25 cellular contexts compared by ENCODE assay signal in genomic region chr9:78245401-78245800, GRCh38. TPM values are rescaled to one million over a fixed set of nuclear protein-coding genes. Genes with fewer than 3 reads are reported as not detected.
A peak's percentile ranks its signal among the peaks of the same experiment; 100 is the strongest.
DNase-seq lines count a peak whose midpoint lies in the region; ATAC-seq, FAIRE-seq and TF ChIP-seq lines count a peak whose summit lies in the region.
"Had no signal": no experiment of that assay in that cellular context is flagged by ENCODE, and none has a peak within 500 bp of the region (broad histone marks: within the 10 kb centered on the region; RNA-seq: fewer than 3 reads in every experiment).

No MANE protein-coding gene starts in this region.

- no peak overlapping the region for H3K4me3 ChIP-seq in Loucy (ENCODE audit: low read length, poor library complexity, severe bottlenecking)
- H3K4me3 ChIP-seq: A549; BLaER1 treated with 17β-estradiol and CSF1 and Interleukin-3, amounts not matched to agents 10 nM and 100 nM had no signal

- peaks cover 21% of the 10 kb centered on the region for H3K79me2 ChIP-seq in Loucy (ENCODE audit: insufficient read depth, low read length)

- H3K36me3 ChIP-seq in Loucy (ENCODE audit: insufficient read depth, low read length) = peaks cover 51% of the 10 kb centered on the region

- H3K4me3 Mint-ChIP-seq in immature natural killer cell = no peak overlapping the region
- H3K4me3 Mint-ChIP-seq in stimulated activated memory B cell treated with anti-CD40 and anti-IgM and Interleukin-4, amounts not matched to agents 10 μg/mL and 1 μg/mL and 100 μg/mL, for 72 hours = no peak overlapping the region
- H3K4me3 Mint-ChIP-seq: CD14-positive monocyte; CD4-positive, alpha-beta T cell; CD8-positive, alpha-beta memory T cell had no signal

- no peaks in the 10 kb centered on the region for H3K9me3 Mint-ChIP-seq in immature natural killer cell
- H3K9me3 Mint-ChIP-seq in stimulated activated memory B cell treated with anti-CD40 and anti-IgM and Interleukin-4, amounts not matched to agents 10 μg/mL and 1 μg/mL and 100 μg/mL, for 72 hours = no peaks in the 10 kb centered on the region
- H3K9me3 Mint-ChIP-seq: CD14-positive monocyte; CD4-positive, alpha-beta T cell; CD8-positive, alpha-beta memory T cell had no signal

- no peak overlapping the region for H2AFZ ChIP-seq in Loucy (ENCODE audit: low read length)

- no peak for DNase-seq in immature natural killer cell
- DNase-seq: 8988T; ACHN; AML-193; BE2C; CD4-positive, alpha-beta T cell; CD8-positive, alpha-beta memory T cell; DMS 273 treated with DMSO at 0.1 percent for 48 hours; DMS79; EL; GF-D8; GOT3; H7; HCEC 1CT had no signal

- H3K4me1 Mint-ChIP-seq in immature natural killer cell = peaks cover 55 to 85% of the 10 kb centered on the region in 2 donors
- no peaks in the 10 kb centered on the region for H3K4me1 Mint-ChIP-seq in stimulated activated memory B cell treated with anti-CD40 and anti-IgM and Interleukin-4, amounts not matched to agents 10 μg/mL and 1 μg/mL and 100 μg/mL, for 72 hours

- ATAC-seq in HG02588 (IDR thresholded peaks at IDR 0.05; ENCODE audit: unreplicated experiment) (no peak), GM18907 (IDR thresholded peaks at IDR 0.05; ENCODE audit: unreplicated experiment) (no peak)
- no peak for ATAC-seq in stimulated activated memory B cell treated with anti-CD40 and anti-IgM and Interleukin-4, amounts not matched to agents 10 μg/mL and 1 μg/mL and 100 μg/mL, for 72 hours
- ATAC-seq: A549 had no signal

- H3K36me3 Mint-ChIP-seq in immature natural killer cell = peaks cover 39 to 75% (median 39%) of the 10 kb centered on the region in 3 donors
- peaks cover 61% of the 10 kb centered on the region for H3K36me3 Mint-ChIP-seq in stimulated activated memory B cell treated with anti-CD40 and anti-IgM and Interleukin-4, amounts not matched to agents 10 μg/mL and 1 μg/mL and 100 μg/mL, for 72 hours

- H3K27ac Mint-ChIP-seq in immature natural killer cell = peak overlapping the region in 5 of 6 donors; percentile 1 to 81 (median 43)
- no peak overlapping the region for H3K27ac Mint-ChIP-seq in stimulated activated memory B cell treated with anti-CD40 and anti-IgM and Interleukin-4, amounts not matched to agents 10 μg/mL and 1 μg/mL and 100 μg/mL, for 72 hours
- H3K27ac Mint-ChIP-seq: CD4-positive, alpha-beta T cell had no signal

- peaks cover 0 to 2% (median 0%) of the 10 kb centered on the region in 3 donors for H3K27me3 Mint-ChIP-seq in immature natural killer cell (ENCODE audit: low read depth in 3 of 3)
- H3K27me3 Mint-ChIP-seq in stimulated activated memory B cell treated with anti-CD40 and anti-IgM and Interleukin-4, amounts not matched to agents 10 μg/mL and 1 μg/mL and 100 μg/mL, for 72 hours = no peaks in the 10 kb centered on the region
- H3K27me3 Mint-ChIP-seq: CD4-positive, alpha-beta T cell; CD8-positive, alpha-beta memory T cell had no signal

- H3K9me2 ChIP-seq in Loucy (replicated peaks; ENCODE audit: low read depth, low read length) = no peaks in the 10 kb centered on the region

- peak overlapping the region; percentile 11 for H3K4me2 ChIP-seq in Loucy (ENCODE audit: low read depth, low read length, poor library complexity, severe bottlenecking)
- H3K4me2 ChIP-seq: A549; BLaER1 treated with 17β-estradiol and CSF1 and Interleukin-3, amounts not matched to agents 10 nM and 100 nM had no signal

- no peak for TF ChIP-seq CTCF in Loucy (conservative IDR thresholded peaks at IDR 0.05; ENCODE audit: low read length)

- H3K9ac ChIP-seq in Loucy (ENCODE audit: low read depth, low read length, poor library complexity, severe bottlenecking) = no peak overlapping the region
- H3K9ac ChIP-seq: BLaER1 treated with 17β-estradiol and CSF1 and Interleukin-3, amounts not matched to agents 10 nM and 100 nM had no signal

- no peaks in the 10 kb centered on the region for H3F3A ChIP-seq in Loucy (ENCODE audit: low read depth)

- H3K27me3 ChIP-seq in Loucy (ENCODE audit: insufficient read depth, low read length, poor library complexity, severe bottlenecking) = no peaks in the 10 kb centered on the region
- H3K27me3 ChIP-seq: BE2C; BLaER1 treated with 17β-estradiol and CSF1 and Interleukin-3, amounts not matched to agents 10 nM and 100 nM had no signal

- no peaks in the 10 kb centered on the region for H4K20me1 ChIP-seq in Loucy (ENCODE audit: insufficient read depth, low read length, poor library complexity, severe bottlenecking)

- no peaks in the 10 kb centered on the region for H3K9me3 ChIP-seq in Loucy (ENCODE audit: insufficient read depth, low read depth, low read length)
- H3K9me3 ChIP-seq: A549; BE2C; BLaER1 treated with 17β-estradiol and CSF1 and Interleukin-3, amounts not matched to agents 10 nM and 100 nM had no signal

- peak; percentile 59 for FAIRE-seq in G401.6 (lab: Jason Lieb, UNC)
- FAIRE-seq: A549, D721Med, GM12891, GM18507 had no signal

- H3K4me1 ChIP-seq in Loucy (ENCODE audit: insufficient read depth, low read length, poor library complexity, severe bottlenecking) = peaks cover 27% of the 10 kb centered on the region
- H3K4me1 ChIP-seq: A549, BE2C had no signal

RNA-seq across cellular contexts. Expression of gene CEP78, which starts 9.5 kb away (rescaled TPM):
- polyA plus RNA-seq in immature natural killer cell = 100 to 1,000 TPM in 1 of 3 donors, 10 to 100 TPM in 2; 57.3 to 138 (median 70.9) TPM

RNA-seq across cellular contexts. Expression of gene PSAT1, which starts 51.5 kb away (rescaled TPM):
- 1 to 10 TPM; 2.4 to 7.2 (median 3.6) TPM for polyA plus RNA-seq in immature natural killer cell
